In genomic region chr1:206105612-206106011, GRCh38 we compare ENCODE assay signal across 24 cellular contexts. TPM values are rescaled to one million over a fixed set of nuclear protein-coding genes. Genes with fewer than 3 reads are reported as not detected.
DNase-seq lines count a peak whose midpoint lies in the region; ATAC-seq, FAIRE-seq and TF ChIP-seq lines count a peak whose summit lies in the region.
"Had no signal": no experiment of that assay in that cellular context is flagged by ENCODE, and none has a peak within 500 bp of the region (broad histone marks: within the 10 kb centered on the region; RNA-seq: fewer than 3 reads in every experiment).

No MANE protein-coding gene starts in this region.

- no peak for TF ChIP-seq RAD21 in SK-N-SH (IDR thresholded peaks at IDR 0.05; ENCODE audit: low read length)

- 81% methylated on average over 3 of the region's 3 CpGs for WGBS in SK-N-SH (ENCODE audit: low lambda C conversion rate)
- WGBS in smooth muscle cell (ENCODE audit: low lambda C conversion rate) = 71% methylated on average over 3 of the region's 3 CpGs

- H3K9me3 ChIP-seq in SK-N-SH = no peaks in the 10 kb centered on the region
- no peaks in the 10 kb centered on the region for H3K9me3 ChIP-seq in OCI-LY3 (ENCODE audit: insufficient read depth, low read length)
- no peaks in the 10 kb centered on the region for H3K9me3 ChIP-seq in endothelial cell of umbilical vein (replicated peaks; ENCODE audit: control insufficient read depth, insufficient read depth, low read length)
- H3K9me3 ChIP-seq in smooth muscle cell (replicated peaks; ENCODE audit: low read depth) = no peaks in the 10 kb centered on the region

- FAIRE-seq in endothelial cell of umbilical vein (lab: Jason Lieb, UNC) (peak; percentile 74), frontal cortex (lab: Jason Lieb, UNC) (no peak)
- FAIRE-seq: G401.6, HTR-8/SVneo had no signal

- TF ChIP-seq CTCF in SK-N-SH (IDR thresholded peaks at IDR 0.05) (no peak), OCI-LY3 (IDR thresholded peaks at IDR 0.05; ENCODE audit: low read depth, low read length) (no peak), endothelial cell of umbilical vein (IDR thresholded peaks at IDR 0.05; ENCODE audit: extremely low read depth in 1 of 2, insufficient read depth in 1 of 2, low read depth in 1 of 2, low read length in 2 of 2) (no peak), smooth muscle cell (IDR thresholded peaks at IDR 0.05; ENCODE audit: borderline replicate concordance, insufficient read depth, poor library complexity, severe bottlenecking) (no peak)

- BruUV-seq in endothelial cell of umbilical vein (replicated peaks; lab: Mats Ljungman, UMichigan) = no TSS peak

- POLR2A ChIA-PET in SK-N-SH (lab: Yijun Ruan, JAX) (interaction anchor here (0.7 to 1.0 kb wide), 3 partner anchors 14 to 75 kb away, joined by 3 to 4 read pairs (median 3); no protein-coding TSS in a partner anchor), endothelial cell of umbilical vein (lab: Charles Lee) (no interaction called here)

- H3K4me2 ChIP-seq in SK-N-SH (no peak overlapping the region), OCI-LY3 (ENCODE audit: low read length) (no peak overlapping the region), endothelial cell of umbilical vein (ENCODE audit: insufficient read depth, low read length) (no peak overlapping the region), smooth muscle cell (no peak overlapping the region)

- H3F3A ChIP-seq in SK-N-SH (replicated peaks; ENCODE audit: insufficient read depth) = no peaks in the 10 kb centered on the region
- H3F3A ChIP-seq in smooth muscle cell (ENCODE audit: low read depth) = no peaks in the 10 kb centered on the region

- TF ChIP-seq EP300 in SK-N-SH (IDR thresholded peaks at IDR 0.05; ENCODE audit: borderline replicate concordance in 1 of 2, low read depth in 1 of 2, low read length in 1 of 2) = no peak

- dilution Hi-C loops in endothelial cell of umbilical vein (cut with MboI; ENCODE audit: extremely low pct_ligation_motif_present, low sequenced_read_pairs) = loop anchor here (25.0 kb wide), 1 partner anchor 118 kb away; no protein-coding TSS in a partner anchor

- H3K9ac ChIP-seq in SK-N-SH = no peak overlapping the region
- no peak overlapping the region for H3K9ac ChIP-seq in OCI-LY3 (ENCODE audit: low read length)
- H3K9ac ChIP-seq in endothelial cell of umbilical vein (replicated peaks; ENCODE audit: extremely low read depth, insufficient read depth, low read length) = no peak overlapping the region
- no peak overlapping the region for H3K9ac ChIP-seq in smooth muscle cell (ENCODE audit: low read depth)

- CTCF ChIA-PET in SK-N-SH (lab: Yijun Ruan, JAX) = interaction anchor here (0.9 to 13.9 kb wide), 21 partner anchors 9 to 448 kb away, joined by 3 to 248 read pairs (median 5); partner anchors contain the start of gene AVPR1B
- CTCF ChIA-PET in endothelial cell of umbilical vein (lab: Charles Lee) = interaction anchor here (0.7 to 6.9 kb wide), 19 partner anchors 9 to 446 kb away, joined by 3 to 319 read pairs (median 7); no protein-coding TSS in a partner anchor

- no peaks in the 10 kb centered on the region for H3K9me2 ChIP-seq in SK-N-SH

- no peaks in the 10 kb centered on the region for H3K9me1 ChIP-seq in endothelial cell of umbilical vein (replicated peaks; ENCODE audit: control insufficient read depth, extremely low read depth, insufficient read depth, low read length)

- no peaks in the 10 kb centered on the region for H4K20me1 ChIP-seq in SK-N-SH (ENCODE audit: insufficient read depth)
- no peaks in the 10 kb centered on the region for H4K20me1 ChIP-seq in OCI-LY3 (ENCODE audit: insufficient read depth, low read length)
- no peaks in the 10 kb centered on the region for H4K20me1 ChIP-seq in endothelial cell of umbilical vein (replicated peaks; ENCODE audit: control insufficient read depth, extremely low read depth, insufficient read depth, low read length)
- no peaks in the 10 kb centered on the region for H4K20me1 ChIP-seq in smooth muscle cell (ENCODE audit: low read depth)

- H3K27ac ChIP-seq in SK-N-SH (ENCODE audit: low read depth in 2 of 2, low read length in 1 of 2) = peak overlapping the region in 1 of 2 experiments; percentile 65; a peak in 2 of 4 replicates
- H3K27ac ChIP-seq in OCI-LY3 (ENCODE audit: low read length) = peak overlapping the region; percentile 12; the same call in 1 of the 2 replicates
- no peak overlapping the region for H3K27ac ChIP-seq in endothelial cell of umbilical vein (ENCODE audit: insufficient read depth, low read depth, low read length)
- peak overlapping the region; percentile 9 for H3K27ac ChIP-seq in smooth muscle cell (ENCODE audit: low read depth)
- H3K27ac ChIP-seq: 22Rv1, RWPE1 had no signal

- peaks cover 11% of the 10 kb centered on the region; the same call in 1 of the 2 replicates for H3K27me3 ChIP-seq in SK-N-SH (ENCODE audit: insufficient read depth)
- H3K27me3 ChIP-seq in OCI-LY3 (ENCODE audit: low read depth, low read length) = no peaks in the 10 kb centered on the region
- peaks cover 0 to 5% of the 10 kb centered on the region in 2 experiments for H3K27me3 ChIP-seq in endothelial cell of umbilical vein (ENCODE audit: control insufficient read depth in 2 of 2, insufficient read depth in 2 of 2, low read length in 2 of 2)
- H3K27me3 ChIP-seq in smooth muscle cell (ENCODE audit: low read depth) = no peaks in the 10 kb centered on the region

- intact Hi-C loops in endothelial cell of umbilical vein (cut with micrococcal nuclease) = loop anchor here (1.0 to 5.0 kb wide), 4 partner anchors 75 to 313 kb away; no protein-coding TSS in a partner anchor

- H3K4me3 ChIP-seq in SK-N-SH (ENCODE audit: low read depth in 2 of 2, low read length in 1 of 2) (no peak overlapping the region; a peak in 1 of 4 replicates), OCI-LY3 (ENCODE audit: low read length) (no peak overlapping the region), endothelial cell of umbilical vein (replicated peaks in 1 of 3; ENCODE audit: insufficient read depth in 1 of 3, low read depth in 1 of 3, low read length in 3 of 3) (no peak overlapping the region), smooth muscle cell (no peak overlapping the region)

- no peaks in the 10 kb centered on the region for H3K36me3 ChIP-seq in SK-N-SH (replicated peaks in 1 of 2; ENCODE audit: control insufficient read depth in 1 of 2, insufficient read depth in 2 of 2, low read length in 1 of 2)
- H3K36me3 ChIP-seq in OCI-LY3 (replicated peaks; ENCODE audit: low read depth, low read length) = peaks cover 22% of the 10 kb centered on the region
- H3K36me3 ChIP-seq in endothelial cell of umbilical vein (ENCODE audit: control insufficient read depth in 2 of 2, extremely low read depth in 1 of 2, insufficient read depth in 2 of 2, low read length in 2 of 2) = no peaks in the 10 kb centered on the region
- H3K36me3 ChIP-seq in smooth muscle cell (ENCODE audit: low read depth) = no peaks in the 10 kb centered on the region

- H3K4me1 ChIP-seq in SK-N-SH (ENCODE audit: control insufficient read depth in 1 of 2, insufficient read depth in 2 of 2, low read depth in 1 of 2, low read length in 1 of 2) (no peaks in the 10 kb centered on the region; a peak in 1 of 4 replicates), OCI-LY3 (ENCODE audit: low read length) (peaks cover 21% of the 10 kb centered on the region), endothelial cell of umbilical vein (ENCODE audit: control insufficient read depth, extremely low read depth, insufficient read depth, low read length) (peaks cover 5% of the 10 kb centered on the region), smooth muscle cell (ENCODE audit: low read depth) (no peaks in the 10 kb centered on the region)

- ATAC-seq in SK-N-SH treated with all-trans-retinoic acid at 6 μM for 48 hours = no peak

- H2AFZ ChIP-seq in SK-N-SH (ENCODE audit: low read depth) (peak overlapping the region; percentile 73; the same call in 1 of the 2 replicates), OCI-LY3 (ENCODE audit: low read depth, low read length) (no peak overlapping the region), endothelial cell of umbilical vein (ENCODE audit: low read depth, low read length) (no peak overlapping the region), smooth muscle cell (ENCODE audit: low read depth) (no peak overlapping the region)

- no peak for TF ChIP-seq POLR2A in endothelial cell of umbilical vein (IDR thresholded peaks at IDR 0.05; ENCODE audit: low read depth, low read length)

- no peak for DNase-seq in SK-N-SH
- peak; percentile 24 for DNase-seq in endothelial cell of umbilical vein (ENCODE audit: low read depth, low spot score)
- no peak for DNase-seq in smooth muscle cell (lab: John Stamatoyannopoulos, UW; ENCODE audit: unreplicated experiment)
- no peak for DNase-seq in OCI-M2 (lab: John Stamatoyannopoulos, UW; ENCODE audit: unreplicated experiment)
- no peak for DNase-seq in amniotic stem cell (lab: John Stamatoyannopoulos, UW)
- no peak for DNase-seq in frontal cortex (ENCODE audit: low spot score in 2 of 2)
- DNase-seq: AML-193; COR-L47; H7; NCI-H1105; NCI-H2081 treated with DMSO at 0.1 percent for 48 hours; NCI-H748 treated with DMSO at 0.1 percent for 48 hours; NK-92 treated with Interleukin-12 subunit alpha and Interleukin-12 subunit beta, amount 100 ng/mL, for 24 hours; OCI-M1; SIG-M5 had no signal

- H3K79me2 ChIP-seq in SK-N-SH (ENCODE audit: insufficient read depth) (no peaks in the 10 kb centered on the region), OCI-LY3 (ENCODE audit: low read length) (peaks cover 5% of the 10 kb centered on the region), endothelial cell of umbilical vein (ENCODE audit: control insufficient read depth, insufficient read depth, low read length) (no peaks in the 10 kb centered on the region), smooth muscle cell (ENCODE audit: low read depth) (no peaks in the 10 kb centered on the region)

RNA-seq across cellular contexts. Expression of gene AVPR1B, which starts 11.6 kb away (rescaled TPM):
- not detected in 2 replicates for polyA plus RNA-seq in SK-N-SH (2012; rRNA removed)
- polyA plus RNA-seq in SK-N-SH (2012; cell fraction: cytosol; rRNA removed) = not detected in 2 replicates
- polyA plus RNA-seq in SK-N-SH (2012; cell fraction: nucleus; rRNA removed) = not detected in 2 replicates
- total RNA-seq in endothelial cell of umbilical vein = not detected in 2 replicates
- polyA plus RNA-seq in endothelial cell of umbilical vein = not detected in 2 replicates
- polyA plus RNA-seq in endothelial cell of umbilical vein (2011; cell fraction: cytosol; rRNA removed) = not detected in 2 replicates
- not detected in 2 replicates for polyA plus RNA-seq in endothelial cell of umbilical vein (2011; cell fraction: nucleus; rRNA removed)
- polyA plus RNA-seq in endothelial cell of umbilical vein (2012) = not detected in 2 replicates
- not detected in 2 replicates for polyA minus RNA-seq in endothelial cell of umbilical vein
- polyA minus RNA-seq in endothelial cell of umbilical vein (2011; cell fraction: cytosol; rRNA and poly(A)+ RNA removed) = not detected
- not detected in 2 replicates for polyA minus RNA-seq in endothelial cell of umbilical vein (2011; cell fraction: nucleus; rRNA and poly(A)+ RNA removed)
- total RNA-seq in smooth muscle cell = not detected in 2 replicates
- not detected in 2 replicates for polyA plus RNA-seq in smooth muscle cell
- total RNA-seq in frontal cortex = not detected
- total RNA-seq: H7, LHCN-M2, NCI-H460 had no signal
- polyA plus RNA-seq: IgD-negative memory B cell had no signal

RNA-seq across cellular contexts. Expression of gene RHEX, which starts 52.6 kb away (rescaled TPM):
- polyA plus RNA-seq in SK-N-SH (2012; rRNA removed) (not detected in 2 replicates), endothelial cell of umbilical vein (not detected in 2 replicates), smooth muscle cell (not detected in 2 replicates)
- not detected in 2 replicates for polyA plus RNA-seq in SK-N-SH (2012; cell fraction: cytosol; rRNA removed)
- not detected in 2 replicates for polyA plus RNA-seq in SK-N-SH (2012; cell fraction: nucleus; rRNA removed)
- total RNA-seq in endothelial cell of umbilical vein (not detected in 2 replicates), smooth muscle cell (not detected in 2 replicates), frontal cortex (0.41 TPM)
- not detected in 2 replicates for polyA plus RNA-seq in endothelial cell of umbilical vein (2011; cell fraction: cytosol; rRNA removed)
- polyA plus RNA-seq in endothelial cell of umbilical vein (2011; cell fraction: nucleus; rRNA removed) = not detected in 2 replicates
- polyA plus RNA-seq in endothelial cell of umbilical vein (2012) = not detected in 2 replicates
- polyA minus RNA-seq in endothelial cell of umbilical vein = not detected in 2 replicates
- not detected for polyA minus RNA-seq in endothelial cell of umbilical vein (2011; cell fraction: cytosol; rRNA and poly(A)+ RNA removed)
- not detected in 2 replicates for polyA minus RNA-seq in endothelial cell of umbilical vein (2011; cell fraction: nucleus; rRNA and poly(A)+ RNA removed)
- total RNA-seq: H7, LHCN-M2, NCI-H460 had no signal
